In the genomic region with DNA sequence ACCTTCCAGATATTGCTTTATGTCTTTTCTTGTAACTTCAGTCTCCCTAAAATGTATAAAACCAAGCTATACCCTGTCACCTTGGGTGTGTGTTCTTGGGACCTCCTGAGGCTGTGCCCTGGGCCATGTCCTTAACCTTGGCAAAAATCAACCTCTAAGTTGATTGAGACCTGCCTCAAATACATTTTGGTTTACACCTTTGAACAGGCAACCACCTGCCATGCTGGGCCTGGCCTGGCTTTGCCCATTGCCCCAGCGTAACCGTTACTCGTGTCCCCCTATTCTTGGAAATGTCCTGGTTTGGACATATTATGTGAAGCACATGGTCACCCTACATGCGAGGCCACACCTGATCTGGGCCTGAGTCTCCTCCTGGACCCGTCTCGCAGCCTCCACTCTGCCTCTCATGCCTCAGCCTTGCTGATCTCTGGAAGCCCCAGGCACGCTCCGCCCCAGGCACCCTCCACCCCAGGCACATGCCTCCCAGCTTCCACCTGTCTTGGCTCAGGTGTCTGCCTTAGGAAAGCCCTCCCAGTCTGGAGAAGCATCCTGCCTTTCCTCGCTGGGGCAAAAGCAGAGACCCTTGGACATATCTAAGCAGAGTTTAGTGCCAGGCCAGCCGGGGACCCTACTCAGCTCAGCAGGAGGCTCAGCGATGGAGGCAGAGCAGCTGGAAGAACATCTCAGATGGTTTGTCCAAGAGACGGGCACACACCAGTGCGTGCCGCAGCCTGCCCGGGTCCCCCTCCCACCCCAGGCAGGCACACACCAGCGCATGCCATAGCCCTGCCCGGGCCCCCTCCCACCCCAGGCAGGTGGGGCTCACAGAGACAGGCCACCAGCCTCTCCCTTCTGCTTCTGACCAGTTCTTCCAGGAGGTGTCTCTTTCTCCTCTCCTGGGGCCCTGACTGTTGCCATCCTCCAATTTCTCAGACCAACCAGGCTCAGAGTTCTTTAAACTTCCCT, we compare ENCODE assay signal across 22 cellular contexts. TPM values are rescaled to one million over a fixed set of nuclear protein-coding genes. Genes with fewer than 3 reads are reported as not detected.
"Had no signal": no experiment of that assay in that cellular context is flagged by ENCODE, and none has a peak within 500 bp of the region (broad histone marks: within the 10 kb centered on the region; RNA-seq: fewer than 3 reads in every experiment).

No MANE protein-coding gene starts in this region.

- H3K9me3 ChIP-seq: gastrocnemius medialis, heart right ventricle, left lung, lower lobe of right lung, psoas muscle, right lobe of liver, thoracic aorta, transverse colon had no signal

- H3K36me3 Mint-ChIP-seq: memory B cell; natural killer cell treated with Interleukin-12 subunit alpha and Interleukin-12 subunit beta and Interleukin-15 and Interleukin-18, amount 100 ng/mL, for 72 hours had no signal

- H3K4me1 ChIP-seq: psoas muscle had no signal

- ATAC-seq: gastrocnemius medialis, heart right ventricle, left lung, lower lobe of right lung, psoas muscle had no signal

- H3K4me3 Mint-ChIP-seq: endodermal cell; memory B cell; natural killer cell treated with Interleukin-12 subunit alpha and Interleukin-12 subunit beta and Interleukin-15 and Interleukin-18, amount 100 ng/mL, for 72 hours had no signal

- DNase-seq: caudate nucleus; effector CD4-positive, alpha-beta T cell; endodermal cell; gastrocnemius medialis; heart right ventricle; hypothalamus; left lung; lower lobe of right lung; midbrain; psoas muscle; retina; right lobe of liver; stimulated activated CD4-positive, alpha-beta T cell treated with anti-CD3 and anti-CD28 coated beads, Interleukin-2, amount 100 ng/mL, for 24 hours; stimulated activated CD4-positive, alpha-beta T cell treated with anti-CD3 and anti-CD28 coated beads, Interleukin-4, amount 100 ng/mL, for 4 hours; stimulated activated naive CD4-positive, alpha-beta T cell; transverse colon had no signal

- H3K4me1 Mint-ChIP-seq: memory B cell had no signal

- H3K9me3 Mint-ChIP-seq: endodermal cell; memory B cell; natural killer cell treated with Interleukin-12 subunit alpha and Interleukin-12 subunit beta and Interleukin-15 and Interleukin-18, amount 100 ng/mL, for 72 hours had no signal

- H3K4me3 ChIP-seq: coronary artery, gastrocnemius medialis, heart right ventricle, left lung, lower lobe of right lung, psoas muscle, right lobe of liver, thoracic aorta, transverse colon had no signal

- H3K27ac ChIP-seq: coronary artery, gastrocnemius medialis, heart right ventricle, left lung, lower lobe of right lung, psoas muscle, right lobe of liver, thoracic aorta, transverse colon had no signal

- H3K27ac Mint-ChIP-seq: endodermal cell; memory B cell; natural killer cell treated with Interleukin-12 subunit alpha and Interleukin-12 subunit beta and Interleukin-15 and Interleukin-18, amount 100 ng/mL, for 72 hours had no signal

- H3K36me3 ChIP-seq: gastrocnemius medialis, heart right ventricle, left lung, lower lobe of right lung, right lobe of liver, thoracic aorta, transverse colon had no signal

RNA-seq across cellular contexts. Expression of gene VIPR2, which starts 4.0 kb away (rescaled TPM):
- total RNA-seq: dermis microvascular lymphatic vessel endothelial cell, fibroblast of lung had no signal
- polyA plus RNA-seq: fibroblast of lung had no signal
